ENCODE assay signal across 1 cellular context in genomic region chr3:66486187-66486586, GRCh38.
TF ChIP-seq lines count a peak whose summit lies in the region.

No MANE protein-coding gene starts in this region.

TF ChIP-seq in IMR-90, 13 proteins besides CTCF, POLR2A, EP300 and RAD21:
- no peak for TF ChIP-seq RFX5 (IDR thresholded peaks at IDR 0.05; ENCODE audit: low read depth, low read length)
- TF ChIP-seq FOS (IDR thresholded peaks at IDR 0.05; ENCODE audit: low read depth, low read length): no peak
- no peak for TF ChIP-seq MXI1 (IDR thresholded peaks at IDR 0.05; ENCODE audit: borderline replicate concordance, low read depth, low read length)
- TF ChIP-seq ELK1 (IDR thresholded peaks at IDR 0.05; ENCODE audit: borderline replicate concordance, low read depth, low read length): no peak
- no peak for TF ChIP-seq MAFK (IDR thresholded peaks at IDR 0.05; ENCODE audit: low read depth, low read length)
- TF ChIP-seq USF2 (IDR thresholded peaks at IDR 0.05; ENCODE audit: low read depth, low read length): no peak
- no peak for TF ChIP-seq RCOR1 (IDR thresholded peaks at IDR 0.05; ENCODE audit: insufficient replicate concordance, low read length)
- TF ChIP-seq BHLHE40 (IDR thresholded peaks at IDR 0.05; ENCODE audit: low read depth, low read length): no peak
- no peak for TF ChIP-seq NFE2L2 (IDR thresholded peaks at IDR 0.05; ENCODE audit: low read depth, low read length)
- no peak for TF ChIP-seq SMC3 (IDR thresholded peaks at IDR 0.05; ENCODE audit: low read depth, low read length)
- TF ChIP-seq CHD1 (IDR thresholded peaks at IDR 0.05; ENCODE audit: low read depth, low read length): no peak
TF ChIP-seq in IMR-90: peak in this region for 0.
